Comparison of ENCODE assay signal across 10 cellular contexts in the genomic region with DNA sequence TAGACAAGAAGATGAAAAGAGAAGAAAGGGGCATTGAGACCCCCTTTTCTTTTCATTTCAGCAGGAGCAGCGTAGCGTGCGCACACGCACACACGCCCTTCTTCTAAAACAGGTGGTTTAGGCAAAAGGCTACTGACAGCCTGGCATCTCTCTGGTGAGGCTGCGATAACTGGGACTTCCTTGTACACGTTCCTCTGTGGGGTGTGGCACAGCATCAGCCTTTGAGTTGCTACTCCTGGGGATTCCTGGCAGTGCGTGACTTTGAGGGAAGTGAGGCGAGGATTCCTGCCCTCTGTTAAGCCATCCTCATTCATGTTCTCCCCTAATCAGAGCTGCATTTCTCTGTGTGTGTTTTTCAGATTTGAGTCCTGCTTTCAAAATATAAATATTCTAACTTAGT.
DNase-seq lines count a peak whose midpoint lies in the region; ATAC-seq, FAIRE-seq and TF ChIP-seq lines count a peak whose summit lies in the region.
"Had no signal": no experiment of that assay in that cellular context is flagged by ENCODE, and none has a peak within 500 bp of the region (broad histone marks: within the 10 kb centered on the region; RNA-seq: fewer than 3 reads in every experiment).

No MANE protein-coding gene starts in this region.

- TF ChIP-seq EP300 in transverse colon (IDR thresholded peaks at IDR 0.05; ENCODE audit: low read depth), result no peak

- peak; percentile 26; the same call in 2 of the 3 replicates for ATAC-seq in SK-N-SH treated with all-trans-retinoic acid at 6 μM for 48 hours
- no peak for ATAC-seq in GM21447 (IDR thresholded peaks at IDR 0.05; ENCODE audit: unreplicated experiment)

- no peaks in the 10 kb centered on the region for H3K27me3 ChIP-seq in transverse colon

- TF ChIP-seq CTCF in kidney (IDR thresholded peaks at IDR 0.05; ENCODE audit: borderline replicate concordance, extremely low read depth, insufficient read depth), result no peak
- no peak for TF ChIP-seq CTCF in transverse colon (IDR thresholded peaks at IDR 0.05)

- no peak overlapping the region for H3K4me3 ChIP-seq in kidney (ENCODE audit: low read length in 2 of 2)
- no peak overlapping the region for H3K4me3 ChIP-seq in transverse colon

- DNase-seq in H4 (ENCODE audit: low spot score) (peak; percentile 29), kidney (peak; percentile 81), transverse colon (peak; percentile 55), foreskin melanocyte (no peak), NCI-H2081 treated with DMSO at 0.1 percent for 48 hours (lab: John Stamatoyannopoulos, UW) (no peak)
- DNase-seq: activated naive CD8-positive, alpha-beta T cell treated with anti-CD3 and anti-CD28 coated beads for 36 hours; NCI-H1436 treated with DMSO at 0.1 percent for 48 hours had no signal

- H3K4me1 ChIP-seq in kidney (ENCODE audit: control insufficient read depth in 1 of 2, insufficient read depth in 1 of 2, low read depth in 1 of 2, low read length in 2 of 2), result peaks cover 0 to 4% of the 10 kb centered on the region in 2 donors
- H3K4me1 ChIP-seq in transverse colon, result no peaks in the 10 kb centered on the region

- no peak for FAIRE-seq in kidney (lab: Jason Lieb, UNC)
- FAIRE-seq: colon had no signal

- TF ChIP-seq POLR2A in transverse colon (IDR thresholded peaks at IDR 0.05), result no peak

- in situ Hi-C loops in transverse colon (cut with MboI; ENCODE audit: low pct_ligation_motif_present in 1 of 4, low pct_unique_long_range_greater_than_20kb in 1 of 4, low sequenced_read_pairs in 3 of 4), result loop anchor here in 2 of 4 donors (25.0 kb wide), 1 partner anchor 980 kb away; no protein-coding TSS in a partner anchor

- H3K36me3 ChIP-seq in kidney (ENCODE audit: control insufficient read depth in 1 of 2, insufficient read depth in 2 of 2, low read length in 2 of 2), result no peaks in the 10 kb centered on the region
- no peaks in the 10 kb centered on the region for H3K36me3 ChIP-seq in transverse colon

- no peak overlapping the region for H3K27ac ChIP-seq in kidney (ENCODE audit: low read depth in 2 of 2, low read length in 2 of 2)
- H3K27ac ChIP-seq in transverse colon, result no peak overlapping the region

- WGBS in transverse colon (ENCODE audit: low coverage in 1 of 2), 2 donors, result 37 to 39% methylated on average over 9 of the region's 9 CpGs

- no peak overlapping the region for H3K9ac ChIP-seq in kidney (ENCODE audit: low read length in 2 of 2)

- intact Hi-C loops in kidney (cut with DNase I), result no loop called here
- intact Hi-C loops in transverse colon (cut with DNase I; ENCODE audit: low total_unique reads), result no loop called here

- H3K9me3 ChIP-seq in kidney (ENCODE audit: control insufficient read depth in 1 of 2, low read length in 2 of 2), result no peaks in the 10 kb centered on the region
- no peaks in the 10 kb centered on the region for H3K9me3 ChIP-seq in transverse colon

TF ChIP-seq in SK-N-SH treated with all-trans-retinoic acid at 6 μM for 48 hours, 23 proteins besides CTCF, POLR2A, EP300 and RAD21:
- TF ChIP-seq ZNF70 (CRISPR knock-in tag; IDR thresholded peaks at IDR 0.05) (no peak), ARNTL (CRISPR knock-in tag; IDR thresholded peaks at IDR 0.05; ENCODE audit: borderline replicate concordance, low read depth) (no peak), OSR1 (CRISPR knock-in tag; IDR thresholded peaks at IDR 0.05) (no peak), CSDC2 (CRISPR knock-in tag; IDR thresholded peaks at IDR 0.05) (no peak), RARB (CRISPR knock-in tag; IDR thresholded peaks at IDR 0.05) (no peak), SNAI2 (CRISPR knock-in tag; IDR thresholded peaks at IDR 0.05) (no peak), ZFP30 (CRISPR knock-in tag; IDR thresholded peaks at IDR 0.05) (no peak)
- TF ChIP-seq, protein P1, sequence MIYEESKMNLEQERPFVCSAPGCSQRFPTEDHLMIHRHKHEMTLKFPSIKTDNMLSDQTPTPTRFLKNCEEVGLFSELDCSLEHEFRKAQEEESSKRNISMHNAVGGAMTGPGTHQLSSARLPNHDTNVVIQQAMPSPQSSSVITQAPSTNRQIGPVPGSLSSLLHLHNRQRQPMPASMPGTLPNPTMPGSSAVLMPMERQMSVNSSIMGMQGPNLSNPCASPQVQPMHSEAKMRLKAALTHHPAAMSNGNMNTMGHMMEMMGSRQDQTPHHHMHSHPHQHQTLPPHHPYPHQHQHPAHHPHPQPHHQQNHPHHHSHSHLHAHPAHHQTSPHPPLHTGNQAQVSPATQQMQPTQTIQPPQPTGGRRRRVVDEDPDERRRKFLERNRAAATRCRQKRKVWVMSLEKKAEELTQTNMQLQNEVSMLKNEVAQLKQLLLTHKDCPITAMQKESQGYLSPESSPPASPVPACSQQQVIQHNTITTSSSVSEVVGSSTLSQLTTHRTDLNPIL (CRISPR knock-in tag; IDR thresholded peaks at IDR 0.05; ENCODE audit: low read depth), result no peak
- TF ChIP-seq, protein P2, sequence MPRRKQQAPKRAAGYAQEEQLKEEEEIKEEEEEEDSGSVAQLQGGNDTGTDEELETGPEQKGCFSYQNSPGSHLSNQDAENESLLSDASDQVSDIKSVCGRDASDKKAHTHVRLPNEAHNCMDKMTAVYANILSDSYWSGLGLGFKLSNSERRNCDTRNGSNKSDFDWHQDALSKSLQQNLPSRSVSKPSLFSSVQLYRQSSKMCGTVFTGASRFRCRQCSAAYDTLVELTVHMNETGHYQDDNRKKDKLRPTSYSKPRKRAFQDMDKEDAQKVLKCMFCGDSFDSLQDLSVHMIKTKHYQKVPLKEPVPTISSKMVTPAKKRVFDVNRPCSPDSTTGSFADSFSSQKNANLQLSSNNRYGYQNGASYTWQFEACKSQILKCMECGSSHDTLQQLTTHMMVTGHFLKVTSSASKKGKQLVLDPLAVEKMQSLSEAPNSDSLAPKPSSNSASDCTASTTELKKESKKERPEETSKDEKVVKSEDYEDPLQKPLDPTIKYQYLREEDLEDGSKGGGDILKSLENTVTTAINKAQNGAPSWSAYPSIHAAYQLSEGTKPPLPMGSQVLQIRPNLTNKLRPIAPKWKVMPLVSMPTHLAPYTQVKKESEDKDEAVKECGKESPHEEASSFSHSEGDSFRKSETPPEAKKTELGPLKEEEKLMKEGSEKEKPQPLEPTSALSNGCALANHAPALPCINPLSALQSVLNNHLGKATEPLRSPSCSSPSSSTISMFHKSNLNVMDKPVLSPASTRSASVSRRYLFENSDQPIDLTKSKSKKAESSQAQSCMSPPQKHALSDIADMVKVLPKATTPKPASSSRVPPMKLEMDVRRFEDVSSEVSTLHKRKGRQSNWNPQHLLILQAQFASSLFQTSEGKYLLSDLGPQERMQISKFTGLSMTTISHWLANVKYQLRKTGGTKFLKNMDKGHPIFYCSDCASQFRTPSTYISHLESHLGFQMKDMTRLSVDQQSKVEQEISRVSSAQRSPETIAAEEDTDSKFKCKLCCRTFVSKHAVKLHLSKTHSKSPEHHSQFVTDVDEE (CRISPR knock-in tag; IDR thresholded peaks at IDR 0.05), result no peak

Comparison
In these comparisons a context has a peak if more than half of its experiments do, and no peak if none do; other contexts are left out.
1. DNase-seq: peak in H4 (single experiment), kidney (single experiment) and transverse colon (single experiment); none in foreskin melanocyte (single experiment) and NCI-H2081 treated with DMSO at 0.1 percent for 48 hours (single experiment).